ENCODE assay signal across 29 cellular contexts in genomic region chr5:59959330-59959729, GRCh38.
"Had no signal": no experiment of that assay in that cellular context is flagged by ENCODE, and none has a peak within 500 bp of the region (broad histone marks: within the 10 kb centered on the region; RNA-seq: fewer than 3 reads in every experiment).

No MANE protein-coding gene starts in this region.

- H3K4me3 ChIP-seq: colonic mucosa, coronary artery, dorsolateral prefrontal cortex, esophagus muscularis mucosa, esophagus squamous epithelium, gastrocnemius medialis, gastroesophageal sphincter, heart left ventricle, heart right ventricle, hepatocyte had no signal

- H3K27me3 ChIP-seq: colonic mucosa, dorsolateral prefrontal cortex, esophagus muscularis mucosa, esophagus squamous epithelium, gastrocnemius medialis, gastroesophageal sphincter, heart left ventricle, heart right ventricle, hepatocyte had no signal

- H3K4me2 ChIP-seq: hepatocyte had no signal

- H3K36me3 ChIP-seq: colonic mucosa, esophagus muscularis mucosa, esophagus squamous epithelium, gastrocnemius medialis, gastroesophageal sphincter, heart left ventricle, heart right ventricle had no signal

- H2AFZ ChIP-seq: hepatocyte had no signal

- H3K4me1 ChIP-seq: colonic mucosa, esophagus squamous epithelium, foreskin keratinocyte, gastrocnemius medialis, heart left ventricle, heart right ventricle had no signal

- H3K9me3 ChIP-seq: colonic mucosa, esophagus muscularis mucosa, esophagus squamous epithelium, gastrocnemius medialis, gastroesophageal sphincter, heart right ventricle had no signal

- ATAC-seq: effector memory CD8-positive, alpha-beta T cell; esophagus mucosa; foreskin keratinocyte; gastrocnemius medialis; gastroesophageal sphincter; heart left ventricle; heart right ventricle had no signal

- H3K79me2 ChIP-seq: hepatocyte had no signal

- DNase-seq: colonic mucosa; cortex of kidney; dermis blood vessel endothelial cell; dorsolateral prefrontal cortex; effector CD4-positive, alpha-beta T cell; effector CD8-positive, alpha-beta T cell; effector memory CD4-positive, alpha-beta T cell; effector memory CD8-positive, alpha-beta T cell; endodermal cell; erythroblast; esophagus squamous epithelium; foreskin fibroblast; foreskin melanocyte; gastrocnemius medialis; glutamatergic neuron; head of caudate nucleus; heart left ventricle; heart right ventricle had no signal

- FAIRE-seq: colon, endometrium, endothelial cell of umbilical vein, frontal cortex had no signal

- H3K27ac ChIP-seq: colonic mucosa, coronary artery, dorsolateral prefrontal cortex, epithelial cell of prostate, esophagus muscularis mucosa, esophagus squamous epithelium, foreskin keratinocyte, gastrocnemius medialis, gastroesophageal sphincter, heart left ventricle, heart right ventricle, hepatocyte had no signal
